Comparison of ENCODE assay signal across 8 cellular contexts in genomic region chr20:5447188-5447587, GRCh38.
"Had no signal": no experiment of that assay in that cellular context is flagged by ENCODE, and none has a peak within 500 bp of the region (broad histone marks: within the 10 kb centered on the region; RNA-seq: fewer than 3 reads in every experiment).

No MANE protein-coding gene starts in this region.

- H3K4me3 ChIP-seq: GM12878 had no signal

- ATAC-seq: GM12878 had no signal

- FAIRE-seq: G401.6, GM12878, GM12891, GM12892, GM18507, GM19239 had no signal

- DNase-seq: GDM1, GF-D8 had no signal
